7 cellular contexts compared by ENCODE assay signal in genomic region chr1:53982034-53982761, GRCh38. TPM values are rescaled to one million over a fixed set of nuclear protein-coding genes. Genes with fewer than 3 reads are reported as not detected.
DNase-seq lines count a peak whose midpoint lies in the region; ATAC-seq, FAIRE-seq and TF ChIP-seq lines count a peak whose summit lies in the region.

No MANE protein-coding gene starts in this region.

- FAIRE-seq in K562 (lab: Jason Lieb, UNC), result no peak
- peak; percentile 34 for FAIRE-seq in keratinocyte (lab: Jason Lieb, UNC)

- H3K4me3 ChIP-seq in K562 (0 out of 2 replicates have a peak overlapping the region, but pooled peaks have one; percentile 6), keratinocyte (ENCODE audit: control insufficient read depth in 2 of 3, extremely low read depth in 1 of 3, insufficient read depth in 2 of 3, low read depth in 1 of 3, low read length in 3 of 3) (peak overlapping the region in 1 of 3 experiments; percentile 55), stomach (peak overlapping the region; percentile 25 to 40 (median 37))

- H3K9me1 ChIP-seq in K562 (ENCODE audit: control insufficient read depth, insufficient read depth, low read length) (no peaks in the 10 kb centered on the region), keratinocyte (ENCODE audit: control insufficient read depth, extremely low read depth, insufficient read depth, low read length) (no peaks in the 10 kb centered on the region)

- POLR2A ChIA-PET in K562 (lab: Yijun Ruan, JAX), result interaction anchor here (0.6 to 1.7 kb wide), 4 partner anchors 10 to 162 kb away, joined by 3 to 10 read pairs (median 3); no protein-coding TSS in a partner anchor

- no peaks in the 10 kb centered on the region for H3K36me3 ChIP-seq in K562 (ENCODE audit: control insufficient read depth, insufficient read depth, low read length)
- no peaks in the 10 kb centered on the region for H3K36me3 ChIP-seq in keratinocyte (ENCODE audit: control insufficient read depth in 2 of 2, extremely low read depth in 1 of 2, insufficient read depth in 2 of 2, low read length in 2 of 2)
- H3K36me3 ChIP-seq in stomach, result no peaks in the 10 kb centered on the region

- H3K9ac ChIP-seq in K562 (ENCODE audit: insufficient read depth in 1 of 2, low read depth in 2 of 2, low read length in 2 of 2), result peak overlapping the region; percentile 32 to 86; a peak in 3 of 4 replicates
- peak overlapping the region; percentile 42 for H3K9ac ChIP-seq in keratinocyte (ENCODE audit: control insufficient read depth, extremely low read depth, insufficient read depth, low read length)

- H3K27me3 ChIP-seq in K562 (ENCODE audit: control insufficient read depth in 2 of 2, insufficient read depth in 2 of 2, low read length in 2 of 2) (no peaks in the 10 kb centered on the region), keratinocyte (ENCODE audit: control insufficient read depth, extremely low read depth, insufficient read depth, low read length) (no peaks in the 10 kb centered on the region), stomach (no peaks in the 10 kb centered on the region)

- dilution Hi-C loops in keratinocyte (cut with MboI; ENCODE audit: extremely low pct_ligation_motif_present, low sequenced_read_pairs), result no loop called here

- TF ChIP-seq EP300 in K562 (IDR thresholded peaks at IDR 0.05; ENCODE audit: low read length) (no peak), stomach (IDR thresholded peaks at IDR 0.05) (no peak)

- DNase-seq in Kasumi-1 (lab: John Stamatoyannopoulos, UW) (peak; percentile 43 to 53), K562 (ENCODE audit: extremely low read depth in 1 of 4, low spot score in 3 of 4) (peak in 2 of 4 experiments; percentile 32 to 36), keratinocyte (ENCODE audit: low read depth, low spot score) (no peak), stomach (no peak), T-helper 9 cell (no peak)
- DNase-seq in stimulated activated naive CD8-positive, alpha-beta T cell treated with anti-CD3 and anti-CD28 coated beads, Interleukin-15, Interleukin-2, amounts not matched to agents 100 U/mL and 50 U/mL, for 24 hours, result no peak
- DNase-seq in central memory CD4-positive, alpha-beta T cell, result no peak

- H4K20me1 ChIP-seq in K562 (replicated peaks; ENCODE audit: control insufficient read depth, insufficient read depth, low read length) (no peaks in the 10 kb centered on the region), keratinocyte (ENCODE audit: control insufficient read depth, extremely low read depth, insufficient read depth, low read length) (no peaks in the 10 kb centered on the region)

- peaks cover 4 to 9% of the 10 kb centered on the region in 2 experiments; a peak in 4 of 5 replicates for H3K4me1 ChIP-seq in K562 (replicated peaks in 1 of 2; ENCODE audit: control insufficient read depth in 2 of 2, insufficient read depth in 2 of 2, low read length in 2 of 2)
- H3K4me1 ChIP-seq in keratinocyte (ENCODE audit: control insufficient read depth, extremely low read depth, insufficient read depth, low read length), result peaks cover 8% of the 10 kb centered on the region
- peaks cover 0 to 14% (median 6%) of the 10 kb centered on the region in 4 donors for H3K4me1 ChIP-seq in stomach

- CTCF ChIA-PET in K562 (lab: Yijun Ruan, JAX; ENCODE audit: low intra/inter-chr PET ratio), result no interaction called here

- TF ChIP-seq POLR2A in K562 (conservative IDR thresholded peaks at IDR 0.05) (no peak), stomach (IDR thresholded peaks at IDR 0.05) (no peak)

- H3K79me2 ChIP-seq in K562 (ENCODE audit: control insufficient read depth, insufficient read depth, low read length), result no peaks in the 10 kb centered on the region
- no peaks in the 10 kb centered on the region for H3K79me2 ChIP-seq in keratinocyte (ENCODE audit: control insufficient read depth, insufficient read depth, low read length)

- TF ChIP-seq CTCF in K562 (IDR thresholded peaks at IDR 0.05 in 2 of 3, conservative IDR thresholded peaks at IDR 0.05 in 1 of 3; ENCODE audit: insufficient read depth in 2 of 3, low read depth in 1 of 3, low read length in 3 of 3) (no peak), keratinocyte (optimal IDR thresholded peaks at IDR 0.05 in 1 of 3, IDR thresholded peaks at IDR 0.05 in 1 of 3, conservative IDR thresholded peaks at IDR 0.05 in 1 of 3; ENCODE audit: extremely low read depth in 1 of 3, insufficient read depth in 2 of 3, low read length in 3 of 3) (no peak), stomach (IDR thresholded peaks at IDR 0.05) (no peak)

- in situ Hi-C loops in K562 (cut with MboI), result no loop called here

- peak overlapping the region; percentile 96 for H2AFZ ChIP-seq in K562 (ENCODE audit: low read depth, low read length)
- peak overlapping the region; percentile 94 for H2AFZ ChIP-seq in keratinocyte (ENCODE audit: control insufficient read depth, low read length)

- no peaks in the 10 kb centered on the region for H3K9me3 ChIP-seq in K562 (replicated peaks; ENCODE audit: control insufficient read depth, insufficient read depth, low read depth, low read length)
- H3K9me3 ChIP-seq in keratinocyte (ENCODE audit: control insufficient read depth, low read depth, low read length), result no peaks in the 10 kb centered on the region
- H3K9me3 ChIP-seq in stomach, result no peaks in the 10 kb centered on the region

- 26% methylated on average over 18 of the region's 20 CpGs for whole genome bisulfite sequencing in K562 (ENCODE audit: insufficient coverage, low coverage, missing lambda C conversion rate)
- WGBS in stomach, 5 donors, result 34 to 41% (median 38%) methylated on average over 20 of the region's 20 CpGs

- intact Hi-C loops in K562 (cut with micrococcal nuclease) (no loop called here), stomach (cut with DNase I; ENCODE audit: low total_unique reads) (no loop called here)

- ATAC-seq in K562, result peak; percentile 60
- ATAC-seq in stimulated activated naive CD8-positive, alpha-beta T cell treated with anti-CD3 and anti-CD28 coated beads, Interleukin-15, Interleukin-2, amounts not matched to agents 100 U/mL and 50 U/mL, for 24 hours, result no peak

- no peak for TF ChIP-seq RAD21 in K562 (CRISPR knock-in tag; conservative IDR thresholded peaks at IDR 0.05 in 1 of 2, IDR thresholded peaks at IDR 0.05 in 1 of 2)

- TSS peak; percentile 56 for BruUV-seq in K562 (replicated peaks; lab: Mats Ljungman, UMichigan)

- peak overlapping the region; percentile 67 for H3K4me2 ChIP-seq in K562 (ENCODE audit: insufficient read depth, low read length)
- peak overlapping the region; percentile 76 for H3K4me2 ChIP-seq in keratinocyte (ENCODE audit: control insufficient read depth, extremely low read depth, insufficient read depth, low read depth, low read length)

- H3K27ac ChIP-seq in K562 (ENCODE audit: extremely low read depth, low read depth, low read length) (peak overlapping the region; percentile 40; the same call in 2 of the 3 replicates), keratinocyte (ENCODE audit: control insufficient read depth, insufficient read depth, low read length) (no peak overlapping the region), stomach (peak overlapping the region in 4 of 5 donors; percentile 9 to 69 (median 23))

RNA-seq across cellular contexts. Expression of gene LDLRAD1, which starts 35.8 kb away (rescaled TPM):
- not detected in 2 replicates for total RNA-seq in K562 (2011; cell fraction: chromatin; rRNA removed; ENCODE audit: low replicate concordance)
- total RNA-seq in K562 (2011; cell fraction: nucleolus; rRNA removed), result not detected in 2 replicates
- total RNA-seq in K562 (2011; cell fraction: nucleoplasm; rRNA removed), result not detected in 2 replicates
- not detected in 2 replicates for total RNA-seq in K562 (2014; rRNA removed)
- not detected in 2 replicates for total RNA-seq in K562 (2014; rRNA removed; fragmentation: Illumina TruSeq; extraction: Trizol)
- total RNA-seq in K562 (2015; rRNA removed; fragmentation: Illumina TruSeq; extraction: Trizol), result not detected in 2 replicates
- not detected in 2 replicates for total RNA-seq in K562 (2021)
- polyA plus RNA-seq in K562 (2011; rRNA removed), result not detected in 2 replicates
- polyA plus RNA-seq in K562 (2011; cell fraction: cytosol; rRNA removed), result not detected in 2 replicates
- polyA plus RNA-seq in K562 (2011; cell fraction: nucleus; rRNA removed), result not detected in 2 replicates
- polyA plus RNA-seq in K562 (2012), result not detected in 2 replicates
- not detected in 2 replicates for polyA plus RNA-seq in K562 (2014; fragmentation: Illumina TruSeq; extraction: Trizol)
- polyA plus RNA-seq in K562 (2014; fragmentation: Nextera tagmentation; extraction: Ambion mirVana), result not detected
- polyA plus RNA-seq in K562 (2014; rRNA removed), result not detected in 2 replicates
- not detected in 2 replicates for polyA minus RNA-seq in K562 (2011; rRNA and poly(A)+ RNA removed)
- not detected in 2 replicates for polyA minus RNA-seq in K562 (2011; cell fraction: cytosol; rRNA and poly(A)+ RNA removed)
- polyA minus RNA-seq in K562 (2011; cell fraction: nucleus; rRNA and poly(A)+ RNA removed), result not detected in 2 replicates
- not detected in 3 replicates for polyA plus RNA-seq in keratinocyte
- not detected for polyA plus RNA-seq in keratinocyte (2011; ENCODE audit: low read depth)
- not detected in 2 replicates for polyA plus RNA-seq in keratinocyte (2011; cell fraction: cytosol; rRNA removed)
- polyA plus RNA-seq in keratinocyte (2011; cell fraction: nucleus; rRNA removed), result not detected in 2 replicates
- polyA plus RNA-seq in keratinocyte (2012; ENCODE audit: low replicate concordance), result not detected in 2 replicates
- not detected in 3 replicates for polyA minus RNA-seq in keratinocyte
- not detected for polyA minus RNA-seq in keratinocyte (2011; cell fraction: cytosol; rRNA and poly(A)+ RNA removed)
- polyA minus RNA-seq in keratinocyte (2011; cell fraction: nucleus; rRNA and poly(A)+ RNA removed), result not detected in 2 replicates
- total RNA-seq in stomach, result not detected
- polyA plus RNA-seq in stomach, result under 1 TPM in 2 of 3 donors, not detected in 1; 0.12 to 0.40 TPM

RNA-seq across cellular contexts. Expression of gene LRRC42, which starts 36.0 kb away (rescaled TPM):
- 17.8 and 28.0 TPM in 2 replicates for total RNA-seq in K562 (2011; cell fraction: chromatin; rRNA removed; ENCODE audit: low replicate concordance)
- 12.8 and 13.8 TPM in 2 replicates for total RNA-seq in K562 (2011; cell fraction: nucleolus; rRNA removed)
- total RNA-seq in K562 (2011; cell fraction: nucleoplasm; rRNA removed), result 15.5 and 17.3 TPM in 2 replicates
- total RNA-seq in K562 (2014; rRNA removed), result 26.0 and 26.2 TPM in 2 replicates
- total RNA-seq in K562 (2014; rRNA removed; fragmentation: Illumina TruSeq; extraction: Trizol), result 39.0 and 45.4 TPM in 2 replicates
- total RNA-seq in K562 (2015; rRNA removed; fragmentation: Illumina TruSeq; extraction: Trizol), result 35.0 and 35.5 TPM in 2 replicates
- 40.1 and 42.7 TPM in 2 replicates for total RNA-seq in K562 (2021)
- 51.9 and 64.1 TPM in 2 replicates for polyA plus RNA-seq in K562 (2011; rRNA removed)
- 28.3 and 36.7 TPM in 2 replicates for polyA plus RNA-seq in K562 (2011; cell fraction: cytosol; rRNA removed)
- 17.0 and 23.4 TPM in 2 replicates for polyA plus RNA-seq in K562 (2011; cell fraction: nucleus; rRNA removed)
- 39.1 and 44.1 TPM in 2 replicates for polyA plus RNA-seq in K562 (2012)
- 42.0 and 42.9 TPM in 2 replicates for polyA plus RNA-seq in K562 (2014; fragmentation: Illumina TruSeq; extraction: Trizol)
- 10 to 100 TPM; 17.3 to 19.1 TPM for polyA plus RNA-seq in K562 (2014; fragmentation: Nextera tagmentation; extraction: Ambion mirVana)
- 33.6 and 35.2 TPM in 2 replicates for polyA plus RNA-seq in K562 (2014; rRNA removed)
- 39.8 and 45.6 TPM in 2 replicates for polyA minus RNA-seq in K562 (2011; rRNA and poly(A)+ RNA removed)
- 24.0 and 25.1 TPM in 2 replicates for polyA minus RNA-seq in K562 (2011; cell fraction: cytosol; rRNA and poly(A)+ RNA removed)
- 5.8 and 14.1 TPM in 2 replicates for polyA minus RNA-seq in K562 (2011; cell fraction: nucleus; rRNA and poly(A)+ RNA removed)
- polyA plus RNA-seq in keratinocyte, result 45.7 to 70.6 TPM (median 61.8 TPM) in 3 replicates
- polyA plus RNA-seq in keratinocyte (2011; ENCODE audit: low read depth), result 64.1 TPM
- polyA plus RNA-seq in keratinocyte (2011; cell fraction: cytosol; rRNA removed), result 53.6 and 75.3 TPM in 2 replicates
- 47.5 and 48.3 TPM in 2 replicates for polyA plus RNA-seq in keratinocyte (2011; cell fraction: nucleus; rRNA removed)
- 53.2 and 55.2 TPM in 2 replicates for polyA plus RNA-seq in keratinocyte (2012; ENCODE audit: low replicate concordance)
- polyA minus RNA-seq in keratinocyte, result 20.1 to 38.2 TPM (median 33.0 TPM) in 3 replicates
- polyA minus RNA-seq in keratinocyte (2011; cell fraction: cytosol; rRNA and poly(A)+ RNA removed), result 36.6 TPM
- polyA minus RNA-seq in keratinocyte (2011; cell fraction: nucleus; rRNA and poly(A)+ RNA removed), result 18.9 and 26.2 TPM in 2 replicates
- 10 to 100 TPM in 2 of 5 donors, 1 to 10 TPM in 3; 2.9 to 23.5 (median 9.4) TPM for total RNA-seq in stomach
- 10 to 100 TPM; 11.7 to 18.6 (median 17.3) TPM for polyA plus RNA-seq in stomach

RNA-seq across cellular contexts. Expression of gene IFT25, which starts 36.7 kb away (rescaled TPM):
- 66.3 and 178 TPM in 2 replicates for total RNA-seq in K562 (2011; cell fraction: chromatin; rRNA removed; ENCODE audit: low replicate concordance)
- 42.0 and 52.9 TPM in 2 replicates for total RNA-seq in K562 (2011; cell fraction: nucleolus; rRNA removed)
- total RNA-seq in K562 (2011; cell fraction: nucleoplasm; rRNA removed), result 98.8 and 143 TPM in 2 replicates
- total RNA-seq in K562 (2014; rRNA removed), result 167 and 181 TPM in 2 replicates
- total RNA-seq in K562 (2014; rRNA removed; fragmentation: Illumina TruSeq; extraction: Trizol), result 147 and 167 TPM in 2 replicates
- total RNA-seq in K562 (2015; rRNA removed; fragmentation: Illumina TruSeq; extraction: Trizol), result 189 and 209 TPM in 2 replicates
- 93.6 and 94.4 TPM in 2 replicates for total RNA-seq in K562 (2021)
- 110 and 150 TPM in 2 replicates for polyA plus RNA-seq in K562 (2011; rRNA removed)
- 16.5 and 38.3 TPM in 2 replicates for polyA plus RNA-seq in K562 (2011; cell fraction: cytosol; rRNA removed)
- polyA plus RNA-seq in K562 (2011; cell fraction: nucleus; rRNA removed), result 68.4 and 110 TPM in 2 replicates
- 81.2 and 153 TPM in 2 replicates for polyA plus RNA-seq in K562 (2012)
- polyA plus RNA-seq in K562 (2014; fragmentation: Illumina TruSeq; extraction: Trizol), result 153 and 157 TPM in 2 replicates
- 100 to 1,000 TPM; 168 to 178 TPM for polyA plus RNA-seq in K562 (2014; fragmentation: Nextera tagmentation; extraction: Ambion mirVana)
- polyA plus RNA-seq in K562 (2014; rRNA removed), result 202 and 206 TPM in 2 replicates
- 39.2 and 55.5 TPM in 2 replicates for polyA minus RNA-seq in K562 (2011; rRNA and poly(A)+ RNA removed)
- 14.8 and 15.3 TPM in 2 replicates for polyA minus RNA-seq in K562 (2011; cell fraction: cytosol; rRNA and poly(A)+ RNA removed)
- polyA minus RNA-seq in K562 (2011; cell fraction: nucleus; rRNA and poly(A)+ RNA removed), result 39.7 and 75.0 TPM in 2 replicates
- 24.5 to 64.3 TPM (median 26.4 TPM) in 3 replicates for polyA plus RNA-seq in keratinocyte
- 14.1 TPM for polyA plus RNA-seq in keratinocyte (2011; ENCODE audit: low read depth)
- 25.8 and 48.8 TPM in 2 replicates for polyA plus RNA-seq in keratinocyte (2011; cell fraction: cytosol; rRNA removed)
- 21.3 and 31.3 TPM in 2 replicates for polyA plus RNA-seq in keratinocyte (2011; cell fraction: nucleus; rRNA removed)
- 17.1 and 40.5 TPM in 2 replicates for polyA plus RNA-seq in keratinocyte (2012; ENCODE audit: low replicate concordance)
- polyA minus RNA-seq in keratinocyte, result 0.62 to 9.0 TPM (median 2.6 TPM) in 3 replicates
- 10.4 TPM for polyA minus RNA-seq in keratinocyte (2011; cell fraction: cytosol; rRNA and poly(A)+ RNA removed)
- 4.5 and 9.5 TPM in 2 replicates for polyA minus RNA-seq in keratinocyte (2011; cell fraction: nucleus; rRNA and poly(A)+ RNA removed)
- 10 to 100 TPM in 4 of 5 donors, 1 to 10 TPM in 1; 5.8 to 71.2 (median 43.3) TPM for total RNA-seq in stomach
- polyA plus RNA-seq in stomach, result 10 to 100 TPM; 38.2 to 45.2 (median 38.4) TPM

Comparison
In these comparisons a context has a peak if more than half of its experiments do, and no peak if none do; other contexts are left out.
1. DNase-seq: peak in Kasumi-1 (2 of 2); none in keratinocyte (single experiment), stomach (single experiment), stimulated activated naive CD8-positive, alpha-beta T cell treated with anti-CD3 and anti-CD28 coated beads, Interleukin-15, Interleukin-2, amounts not matched to agents 100 U/mL and 50 U/mL, for 24 hours (single experiment), central memory CD4-positive, alpha-beta T cell (single experiment) and T-helper 9 cell (single experiment).